10 cellular contexts compared by ENCODE assay signal in the genomic region with DNA sequence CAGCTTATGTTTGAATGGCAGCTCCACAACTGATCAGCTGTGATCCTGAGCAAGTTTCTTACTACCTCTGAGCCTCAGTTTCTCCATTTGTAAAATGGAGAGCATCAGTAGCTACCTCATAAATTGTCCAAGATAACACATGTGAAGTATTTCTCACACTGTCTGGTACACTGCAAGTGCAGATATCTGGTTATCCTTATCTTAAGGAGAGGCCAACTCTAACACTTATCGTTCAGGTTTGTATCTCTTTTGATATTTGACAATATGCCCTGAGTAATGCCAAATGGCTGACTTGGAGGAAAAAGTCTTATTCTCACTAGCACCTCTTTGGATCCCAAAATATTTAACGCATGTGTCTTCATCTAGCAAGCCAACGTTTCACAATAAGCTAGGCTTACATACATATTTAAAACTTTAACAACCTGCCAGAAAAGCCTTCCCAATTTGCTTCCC. TPM values are rescaled to one million over a fixed set of nuclear protein-coding genes. Genes with fewer than 3 reads are reported as not detected.
DNase-seq lines count a peak whose midpoint lies in the region; ATAC-seq and TF ChIP-seq lines count a peak whose summit lies in the region.
"Had no signal": no experiment of that assay in that cellular context is flagged by ENCODE, and none has a peak within 500 bp of the region (broad histone marks: within the 10 kb centered on the region; RNA-seq: fewer than 3 reads in every experiment).

No MANE protein-coding gene starts in this region.

- no peak for DNase-seq in Peyer's patch
- DNase-seq in upper lobe of left lung: no peak
- DNase-seq in NCI-H748 (lab: John Stamatoyannopoulos, UW; ENCODE audit: unreplicated experiment): no peak
- DNase-seq in NCI-H69 (lab: John Stamatoyannopoulos, UW): no peak
- DNase-seq in stimulated activated naive CD8-positive, alpha-beta T cell treated with anti-CD3 and anti-CD28 coated beads, Interleukin-15, Interleukin-2, amounts not matched to agents 100 U/mL and 50 U/mL, for 24 hours: no peak
- DNase-seq: activated CD8-positive, alpha-beta memory T cell treated with anti-CD3 and anti-CD28 coated beads, Interleukin-2, amount 10 ng/mL, durations not matched to agents 7 days and 5 days; effector memory CD4-positive, alpha-beta T cell; NCI-H1436 treated with DMSO at 0.1 percent for 48 hours had no signal

- H3K36me3 ChIP-seq in Peyer's patch (no peaks in the 10 kb centered on the region), duodenal mucosa (ENCODE audit: control insufficient read depth in 1 of 2, insufficient read depth in 2 of 2, low read length in 2 of 2) (no peaks in the 10 kb centered on the region), muscle layer of colon (ENCODE audit: insufficient read depth, low read length) (peaks cover 29% of the 10 kb centered on the region), upper lobe of left lung (no peaks in the 10 kb centered on the region)

- H3K9me3 ChIP-seq in Peyer's patch (no peaks in the 10 kb centered on the region), duodenal mucosa (ENCODE audit: control insufficient read depth in 1 of 2, low read length in 2 of 2) (no peaks in the 10 kb centered on the region), muscle layer of colon (ENCODE audit: low read length) (no peaks in the 10 kb centered on the region), upper lobe of left lung (no peaks in the 10 kb centered on the region)

- TF ChIP-seq CTCF in Peyer's patch (IDR thresholded peaks at IDR 0.05): no peak
- TF ChIP-seq CTCF in upper lobe of left lung (IDR thresholded peaks at IDR 0.05): no peak

- ATAC-seq in upper lobe of left lung (ENCODE audit: low FRiP score in 2 of 2): no peak
- no peak for ATAC-seq in stimulated activated naive CD8-positive, alpha-beta T cell treated with anti-CD3 and anti-CD28 coated beads, Interleukin-15, Interleukin-2, amounts not matched to agents 100 U/mL and 50 U/mL, for 24 hours
- ATAC-seq: activated CD8-positive, alpha-beta memory T cell treated with anti-CD3 and anti-CD28 coated beads, Interleukin-2, amount 10 ng/mL, durations not matched to agents 7 days and 5 days had no signal

- TF ChIP-seq POLR2A in Peyer's patch (IDR thresholded peaks at IDR 0.05) (no peak), upper lobe of left lung (IDR thresholded peaks at IDR 0.05) (no peak)

- TF ChIP-seq EP300 in upper lobe of left lung (IDR thresholded peaks at IDR 0.05): no peak

- H3K4me1 ChIP-seq in Peyer's patch (peaks cover 3 to 71% (median 7%) of the 10 kb centered on the region in 4 donors), duodenal mucosa (ENCODE audit: control insufficient read depth in 1 of 2, insufficient read depth in 2 of 2, low read length in 2 of 2) (peaks cover 57 to 59% of the 10 kb centered on the region in 2 donors), muscle layer of colon (ENCODE audit: insufficient read depth, low read length) (peaks cover 62% of the 10 kb centered on the region), upper lobe of left lung (peaks cover 73 to 88% (median 79%) of the 10 kb centered on the region in 4 donors)

- WGBS in upper lobe of left lung, 2 donors: 59 to 68% methylated on average over 3 of the region's 3 CpGs

- H3K9ac ChIP-seq in duodenal mucosa (ENCODE audit: low read depth in 1 of 2, low read length in 2 of 2) (peak overlapping the region in 1 of 2 donors; percentile 6), muscle layer of colon (ENCODE audit: low read length) (peak overlapping the region; percentile 98)

- H3K27me3 ChIP-seq in Peyer's patch: no peaks in the 10 kb centered on the region
- H3K27me3 ChIP-seq in duodenal mucosa (ENCODE audit: control insufficient read depth in 1 of 2, insufficient read depth in 2 of 2, low read length in 2 of 2): no peaks in the 10 kb centered on the region
- no peaks in the 10 kb centered on the region for H3K27me3 ChIP-seq in muscle layer of colon (ENCODE audit: control insufficient read depth in 1 of 2, insufficient read depth in 2 of 2, low read length in 2 of 2)
- no peaks in the 10 kb centered on the region for H3K27me3 ChIP-seq in upper lobe of left lung

- H3K4me3 ChIP-seq in Peyer's patch: peak overlapping the region in 1 of 4 donors; percentile 86
- H3K4me3 ChIP-seq in duodenal mucosa (ENCODE audit: low read depth in 1 of 2, low read length in 2 of 2): peak overlapping the region in 1 of 2 donors; percentile 18
- peak overlapping the region; percentile 92 to 96 for H3K4me3 ChIP-seq in muscle layer of colon (ENCODE audit: low read depth in 1 of 2, low read length in 2 of 2)
- peak overlapping the region in 3 of 4 donors; percentile 56 to 84 (median 76) for H3K4me3 ChIP-seq in upper lobe of left lung

- H3K27ac ChIP-seq in Peyer's patch (peak overlapping the region; percentile 83 to 96 (median 92)), duodenal mucosa (ENCODE audit: low read depth, low read length) (peak overlapping the region; percentile 70), muscle layer of colon (ENCODE audit: low read depth, low read length) (peak overlapping the region; percentile 99), upper lobe of left lung (peak overlapping the region; percentile 88 to 94 (median 92))

RNA-seq across cellular contexts. Expression of a gene that starts 2.7 kb away (rescaled TPM):
- total RNA-seq in Peyer's patch (100 to 1,000 TPM; 139 to 306 (median 160) TPM), upper lobe of left lung (100 to 1,000 TPM; 200 to 495 (median 327) TPM)

RNA-seq across cellular contexts. Expression of a gene that starts 34.7 kb away (rescaled TPM):
- 10 to 100 TPM in 3 of 4 donors, 1 to 10 TPM in 1; 6.7 to 47.9 (median 14.9) TPM for total RNA-seq in Peyer's patch
- total RNA-seq in upper lobe of left lung: 10 to 100 TPM; 15.2 to 41.0 (median 24.1) TPM

RNA-seq across cellular contexts. Expression of a gene that starts 35.2 kb away (rescaled TPM):
- total RNA-seq in Peyer's patch (10 to 100 TPM in 1 of 4 donors, 1 to 10 TPM in 3; 4.4 to 43.7 (median 5.2) TPM), upper lobe of left lung (100 to 1,000 TPM in 3 of 6 donors, 10 to 100 TPM in 3; 45.1 to 211 (median 88.1) TPM)
